In the genomic region with DNA sequence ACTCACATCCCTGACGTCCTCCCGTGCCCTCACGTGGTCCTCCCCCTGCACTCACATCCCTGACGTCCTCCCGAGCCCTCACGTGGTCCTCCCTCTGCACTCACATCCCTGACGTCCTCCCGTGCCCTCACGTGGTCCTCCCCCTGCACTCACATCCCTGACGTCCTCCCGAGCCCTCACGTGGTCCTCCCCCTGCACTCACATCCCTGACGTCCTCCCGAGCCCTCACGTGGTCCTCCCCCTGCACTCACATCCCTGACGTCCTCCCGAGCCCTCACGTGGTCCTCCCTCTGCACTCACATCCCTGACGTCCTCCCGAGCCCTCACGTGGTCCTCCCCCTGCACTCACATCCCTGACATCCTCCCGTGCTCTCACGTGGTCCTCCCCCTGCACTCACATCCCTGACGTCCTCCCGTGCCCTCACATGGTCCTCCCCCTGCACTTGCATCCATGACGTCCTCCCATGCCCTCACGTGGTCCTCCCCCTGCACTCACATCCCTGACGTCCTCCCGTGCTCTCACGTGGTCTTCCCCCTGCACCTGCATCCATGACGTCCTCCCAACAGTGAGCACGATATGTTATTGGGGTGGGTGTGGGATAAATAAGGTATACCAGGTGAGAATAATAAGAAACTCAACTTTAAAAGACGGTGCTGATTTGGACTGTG, we compare ENCODE assay signal across 1 cellular context.
A peak's percentile ranks its signal among the peaks of the same experiment; 100 is the strongest.
TF ChIP-seq lines count a peak whose summit lies in the region.

No MANE protein-coding gene starts in this region.

TF ChIP-seq in GM12878, 131 proteins besides CTCF, POLR2A, EP300 and RAD21:
- TF ChIP-seq NFXL1 (IDR thresholded peaks at IDR 0.05; ENCODE audit: borderline replicate concordance) = 0 out of 2 replicates have a peak, but pooled peaks have one; percentile 33
